Comparison of ENCODE assay signal across 12 cellular contexts in genomic region chr2:15840173-15840572, GRCh38.
"Had no signal": no experiment of that assay in that cellular context is flagged by ENCODE, and none has a peak within 500 bp of the region (broad histone marks: within the 10 kb centered on the region; RNA-seq: fewer than 3 reads in every experiment).

No MANE protein-coding gene starts in this region.

- H3K27ac ChIP-seq: brain microvascular endothelial cell, right atrium auricular region, skin epidermis, thyroid gland had no signal

- H3K4me1 ChIP-seq: right atrium auricular region, thyroid gland had no signal

- H3K36me3 Mint-ChIP-seq: activated CD8-positive, alpha-beta memory T cell treated with anti-CD3 and anti-CD28 coated beads, Interleukin-2, amount 10 ng/mL, durations not matched to agents 7 days and 5 days; activated naive CD8-positive, alpha-beta T cell treated with anti-CD3 and anti-CD28 coated beads for 36 hours; naive thymus-derived CD8-positive, alpha-beta T cell had no signal

- H3K4me1 Mint-ChIP-seq: activated CD8-positive, alpha-beta memory T cell treated with anti-CD3 and anti-CD28 coated beads, Interleukin-2, amount 10 ng/mL, durations not matched to agents 7 days and 5 days; activated naive CD8-positive, alpha-beta T cell treated with anti-CD3 and anti-CD28 coated beads for 36 hours had no signal

- DNase-seq: activated CD8-positive, alpha-beta memory T cell treated with anti-CD3 and anti-CD28 coated beads, Interleukin-2, amount 10 ng/mL, durations not matched to agents 7 days and 5 days; activated gamma-delta T cell; activated naive CD8-positive, alpha-beta T cell treated with anti-CD3 and anti-CD28 coated beads for 36 hours; activated T-cell treated with anti-CD3 and anti-CD28 coated beads, Interleukin-2, amount 50 U/mL, for 4 hours; brain microvascular endothelial cell; hippocampal formation; mucosa of descending colon; naive thymus-derived CD8-positive, alpha-beta T cell; thyroid gland had no signal

- H3K36me3 ChIP-seq: brain microvascular endothelial cell, right atrium auricular region, thyroid gland had no signal

- H3K27me3 Mint-ChIP-seq: activated CD8-positive, alpha-beta memory T cell treated with anti-CD3 and anti-CD28 coated beads, Interleukin-2, amount 10 ng/mL, durations not matched to agents 7 days and 5 days; activated naive CD8-positive, alpha-beta T cell treated with anti-CD3 and anti-CD28 coated beads for 36 hours had no signal

- H3K9me3 ChIP-seq: mucosa of descending colon, right atrium auricular region, thyroid gland had no signal

- H3K4me3 Mint-ChIP-seq: activated CD8-positive, alpha-beta memory T cell treated with anti-CD3 and anti-CD28 coated beads, Interleukin-2, amount 10 ng/mL, durations not matched to agents 7 days and 5 days; activated naive CD8-positive, alpha-beta T cell treated with anti-CD3 and anti-CD28 coated beads for 36 hours; activated T-cell treated with anti-CD3 and anti-CD28 coated beads, Interleukin-2, amount 50 U/mL, for 4 hours; naive thymus-derived CD8-positive, alpha-beta T cell; T-helper 2 cell treated with Interferon-gamma antibody and Interleukin-4, amounts not matched to agents 5 μg/mL and 100 μg/mL, for 36 hours had no signal

- H3K27me3 ChIP-seq: brain microvascular endothelial cell, right atrium auricular region, thyroid gland had no signal

- H3K4me3 ChIP-seq: mucosa of descending colon, right atrium auricular region, skin epidermis, thyroid gland had no signal

- ATAC-seq: activated CD8-positive, alpha-beta memory T cell treated with anti-CD3 and anti-CD28 coated beads, Interleukin-2, amount 10 ng/mL, durations not matched to agents 7 days and 5 days; activated T-cell treated with anti-CD3 and anti-CD28 coated beads, Interleukin-2, amount 50 U/mL, for 4 hours; mucosa of descending colon; naive thymus-derived CD8-positive, alpha-beta T cell had no signal

- H3K27ac Mint-ChIP-seq: activated CD8-positive, alpha-beta memory T cell treated with anti-CD3 and anti-CD28 coated beads, Interleukin-2, amount 10 ng/mL, durations not matched to agents 7 days and 5 days; activated naive CD8-positive, alpha-beta T cell treated with anti-CD3 and anti-CD28 coated beads for 36 hours; naive thymus-derived CD8-positive, alpha-beta T cell; T-helper 2 cell treated with Interferon-gamma antibody and Interleukin-4, amounts not matched to agents 5 μg/mL and 100 μg/mL, for 36 hours had no signal

- H3K9me3 Mint-ChIP-seq: activated naive CD8-positive, alpha-beta T cell treated with anti-CD3 and anti-CD28 coated beads for 36 hours; activated T-cell treated with anti-CD3 and anti-CD28 coated beads, Interleukin-2, amount 50 U/mL, for 4 hours; T-helper 2 cell treated with Interferon-gamma antibody and Interleukin-4, amounts not matched to agents 5 μg/mL and 100 μg/mL, for 36 hours had no signal
